11 cellular contexts compared by ENCODE assay signal in genomic region chr17:28908640-28909098, GRCh38. TPM values are rescaled to one million over a fixed set of nuclear protein-coding genes. Genes with fewer than 3 reads are reported as not detected.
DNase-seq lines count a peak whose midpoint lies in the region; ATAC-seq and TF ChIP-seq lines count a peak whose summit lies in the region.
"Had no signal": no experiment of that assay in that cellular context is flagged by ENCODE, and none has a peak within 500 bp of the region (broad histone marks: within the 10 kb centered on the region; RNA-seq: fewer than 3 reads in every experiment).

No MANE protein-coding gene starts in this region.

- peaks cover 0 to 3% of the 10 kb centered on the region in 2 donors for H3K4me1 ChIP-seq in breast epithelium
- peaks cover 35% of the 10 kb centered on the region for H3K4me1 ChIP-seq in suprapubic skin

- intact Hi-C loops in breast epithelium (cut with DNase I; ENCODE audit: low total_unique reads) = loop anchor here (10.0 kb wide), 1 partner anchor 164 kb away; the partner anchor contains the start of gene TRAF4

- H3K27ac ChIP-seq in breast epithelium (peak overlapping the region; percentile 71 to 89), layer of hippocampus (ENCODE audit: low read depth, low read length) (peak overlapping the region; percentile 22), suprapubic skin (peak overlapping the region; percentile 72)

- TF ChIP-seq POLR2A in breast epithelium (IDR thresholded peaks at IDR 0.05) (no peak), suprapubic skin (IDR thresholded peaks at IDR 0.05) (no peak)

- DNase-seq in HT1080 (ENCODE audit: low read depth) (peak; percentile 64), breast epithelium (ENCODE audit: low spot score in 2 of 2) (no peak), suprapubic skin (ENCODE audit: low spot score in 2 of 2) (no peak), CD1c-positive myeloid dendritic cell (ENCODE audit: extremely low spot score) (no peak), iPS-NIHi7 (ENCODE audit: extremely low spot score) (no peak), SIG-M5 treated with dmso at 0.1 percent for 504 hours (lab: John Stamatoyannopoulos, UW; ENCODE audit: unreplicated experiment) (no peak)
- DNase-seq: naive B cell, NCI-H1694 treated with DMSO at 0.1 percent for 48 hours had no signal

- TF ChIP-seq CTCF in breast epithelium (IDR thresholded peaks at IDR 0.05) (no peak), suprapubic skin (IDR thresholded peaks at IDR 0.05) (no peak)

- H3K27me3 ChIP-seq in breast epithelium (no peaks in the 10 kb centered on the region), layer of hippocampus (ENCODE audit: control insufficient read depth, insufficient read depth, low read length) (no peaks in the 10 kb centered on the region), suprapubic skin (no peaks in the 10 kb centered on the region)

- H3K4me3 ChIP-seq in breast epithelium (no peak overlapping the region), suprapubic skin (no peak overlapping the region)
- H3K4me3 ChIP-seq: GM12878 had no signal

- 13% methylated on average over 5 of the region's 5 CpGs for WGBS in suprapubic skin

- peaks cover 5% of the 10 kb centered on the region for H3K36me3 ChIP-seq in breast epithelium
- peaks cover 76% of the 10 kb centered on the region for H3K36me3 ChIP-seq in suprapubic skin

- TF ChIP-seq EP300 in suprapubic skin (IDR thresholded peaks at IDR 0.05) = no peak

- no peaks in the 10 kb centered on the region for H3K9me3 ChIP-seq in breast epithelium
- no peaks in the 10 kb centered on the region for H3K9me3 ChIP-seq in suprapubic skin

- ATAC-seq in HG03571 (IDR thresholded peaks at IDR 0.05; ENCODE audit: unreplicated experiment) = no peak
- ATAC-seq: GM12878 had no signal

RNA-seq across cellular contexts. Expression of gene DHRS13, which starts 5.8 kb away (rescaled TPM):
- 8.7 and 13.6 TPM in 2 replicates for total RNA-seq in HT1080 (2014; rRNA removed; shearing (Covaris generic))
- polyA plus RNA-seq in HT1080 (2015; cell fraction: cytosol; rRNA removed) = 7.0 and 7.8 TPM in 2 replicates
- polyA plus RNA-seq in HT1080 (2015; cell fraction: nucleus; rRNA removed) = 5.3 and 8.6 TPM in 2 replicates
- total RNA-seq in breast epithelium (10 to 100 TPM in 2 of 3 donors, 1 to 10 TPM in 1; 3.2 to 20.6 (median 14.2) TPM), suprapubic skin (10 to 100 TPM; 15.1 to 26.8 (median 20.2) TPM)

RNA-seq across cellular contexts. Expression of gene FLOT2, which starts 11.1 kb away (rescaled TPM):
- 23.4 and 28.1 TPM in 2 replicates for total RNA-seq in HT1080 (2014; rRNA removed; shearing (Covaris generic))
- 46.8 and 46.9 TPM in 2 replicates for polyA plus RNA-seq in HT1080 (2015; cell fraction: cytosol; rRNA removed)
- 31.1 and 33.8 TPM in 2 replicates for polyA plus RNA-seq in HT1080 (2015; cell fraction: nucleus; rRNA removed)
- total RNA-seq in breast epithelium = 10 to 100 TPM; 49.8 to 78.3 (median 56.9) TPM
- 10 to 100 TPM; 41.7 to 57.5 (median 52.3) TPM for total RNA-seq in suprapubic skin

RNA-seq across cellular contexts. Expression of gene PHF12, which starts 42.6 kb away (rescaled TPM):
- total RNA-seq in HT1080 (2014; rRNA removed; shearing (Covaris generic)) = 21.1 and 24.7 TPM in 2 replicates
- 12.6 and 18.9 TPM in 2 replicates for polyA plus RNA-seq in HT1080 (2015; cell fraction: cytosol; rRNA removed)
- polyA plus RNA-seq in HT1080 (2015; cell fraction: nucleus; rRNA removed) = 32.8 and 39.2 TPM in 2 replicates
- total RNA-seq in breast epithelium (10 to 100 TPM; 32.2 to 42.9 (median 40.3) TPM), suprapubic skin (10 to 100 TPM; 24.4 to 80.9 (median 35.4) TPM)

RNA-seq across cellular contexts. Expression of gene ERAL1, which starts 53.9 kb away (rescaled TPM):
- total RNA-seq in HT1080 (2014; rRNA removed; shearing (Covaris generic)) = 35.4 and 47.1 TPM in 2 replicates
- 69.2 and 72.9 TPM in 2 replicates for polyA plus RNA-seq in HT1080 (2015; cell fraction: cytosol; rRNA removed)
- 74.1 and 78.7 TPM in 2 replicates for polyA plus RNA-seq in HT1080 (2015; cell fraction: nucleus; rRNA removed)
- total RNA-seq in breast epithelium (10 to 100 TPM; 24.3 to 51.2 (median 26.4) TPM), suprapubic skin (10 to 100 TPM; 42.2 to 61.4 (median 45.0) TPM)

Comparison
In these comparisons a context has a peak if more than half of its experiments do, and no peak if none do; other contexts are left out.
1. H3K27ac ChIP-seq: peak in every context shown above with its lines; median percentile 80 in breast epithelium; 72 in suprapubic skin; 22 in layer of hippocampus.